Comparison of ENCODE assay signal across 1 cellular context in the genomic region with DNA sequence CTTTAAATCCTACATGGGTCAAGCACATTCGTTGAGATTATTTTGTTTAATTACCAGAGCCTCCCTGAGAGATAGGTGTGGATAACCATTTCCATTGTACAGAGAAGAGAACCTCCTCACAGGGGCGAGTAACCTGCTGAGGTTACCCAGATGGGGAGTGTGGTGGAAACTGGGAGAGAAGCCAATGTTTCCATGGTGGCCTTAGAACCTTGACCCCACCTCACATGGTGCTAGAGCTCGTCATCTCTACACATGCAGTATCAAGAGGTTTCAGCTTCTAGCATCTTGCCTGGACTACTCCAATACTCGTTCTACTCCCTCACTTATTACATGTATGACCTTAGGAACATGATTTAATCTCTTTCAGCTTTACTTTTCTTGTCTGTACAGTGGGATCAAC.
TF ChIP-seq lines count a peak whose summit lies in the region.

No MANE protein-coding gene starts in this region.

TF ChIP-seq in liver, 16 proteins besides CTCF, POLR2A, EP300 and RAD21 (continued from another document):
- TF ChIP-seq, protein P1, sequence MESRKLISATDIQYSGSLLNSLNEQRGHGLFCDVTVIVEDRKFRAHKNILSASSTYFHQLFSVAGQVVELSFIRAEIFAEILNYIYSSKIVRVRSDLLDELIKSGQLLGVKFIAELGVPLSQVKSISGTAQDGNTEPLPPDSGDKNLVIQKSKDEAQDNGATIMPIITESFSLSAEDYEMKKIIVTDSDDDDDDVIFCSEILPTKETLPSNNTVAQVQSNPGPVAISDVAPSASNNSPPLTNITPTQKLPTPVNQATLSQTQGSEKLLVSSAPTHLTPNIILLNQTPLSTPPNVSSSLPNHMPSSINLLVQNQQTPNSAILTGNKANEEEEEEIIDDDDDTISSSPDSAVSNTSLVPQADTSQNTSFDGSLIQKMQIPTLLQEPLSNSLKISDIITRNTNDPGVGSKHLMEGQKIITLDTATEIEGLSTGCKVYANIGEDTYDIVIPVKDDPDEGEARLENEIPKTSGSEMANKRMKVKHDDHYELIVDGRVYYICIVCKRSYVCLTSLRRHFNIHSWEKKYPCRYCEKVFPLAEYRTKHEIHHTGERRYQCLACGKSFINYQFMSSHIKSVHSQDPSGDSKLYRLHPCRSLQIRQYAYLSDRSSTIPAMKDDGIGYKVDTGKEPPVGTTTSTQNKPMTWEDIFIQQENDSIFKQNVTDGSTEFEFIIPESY (IDR thresholded peaks at IDR 0.05): peak; percentile 20
- TF ChIP-seq TAF1 (conservative IDR thresholded peaks at IDR 0.05) (no peak), RXRA (IDR thresholded peaks at IDR 0.05) (peak; percentile 90 to 91), FOXA2 (IDR thresholded peaks at IDR 0.05) (no peak), EGR1 (IDR thresholded peaks at IDR 0.05; ENCODE audit: low read depth in 2 of 2) (peak; percentile 83 to 96), JUND (IDR thresholded peaks at IDR 0.05) (peak; percentile 62 to 78), YY1 (IDR thresholded peaks at IDR 0.05) (peak; percentile 58)
- TF ChIP-seq, protein P2, sequence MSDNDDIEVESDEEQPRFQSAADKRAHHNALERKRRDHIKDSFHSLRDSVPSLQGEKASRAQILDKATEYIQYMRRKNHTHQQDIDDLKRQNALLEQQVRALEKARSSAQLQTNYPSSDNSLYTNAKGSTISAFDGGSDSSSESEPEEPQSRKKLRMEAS (IDR thresholded peaks at IDR 0.05): peak; percentile 37
TF ChIP-seq in liver: peak in this region for 12.
